17 cellular contexts compared by ENCODE assay signal in genomic region chr17:496761-497586, GRCh38. TPM values are rescaled to one million over a fixed set of nuclear protein-coding genes. Genes with fewer than 3 reads are reported as not detected.
DNase-seq lines count a peak whose midpoint lies in the region; ATAC-seq, FAIRE-seq and TF ChIP-seq lines count a peak whose summit lies in the region.
"Had no signal": no experiment of that assay in that cellular context is flagged by ENCODE, and none has a peak within 500 bp of the region (broad histone marks: within the 10 kb centered on the region; RNA-seq: fewer than 3 reads in every experiment).

No MANE protein-coding gene starts in this region.

- H3K4me3 ChIP-seq in GM23248 (peak overlapping the region; percentile 38; the same call in 1 of the 2 replicates), astrocyte (ENCODE audit: insufficient read depth, low read depth, low read length) (no peak overlapping the region), smooth muscle cell (no peak overlapping the region)

- no peaks in the 10 kb centered on the region for H3F3A ChIP-seq in GM23248 (ENCODE audit: insufficient read depth)
- no peaks in the 10 kb centered on the region for H3F3A ChIP-seq in smooth muscle cell (ENCODE audit: low read depth)

- H3K79me2 ChIP-seq in GM23248 (ENCODE audit: insufficient read depth) (no peaks in the 10 kb centered on the region), astrocyte (ENCODE audit: insufficient read depth, low read length) (no peaks in the 10 kb centered on the region), smooth muscle cell (ENCODE audit: low read depth) (no peaks in the 10 kb centered on the region)

- H4K20me1 ChIP-seq in GM23248 (ENCODE audit: insufficient read depth): no peaks in the 10 kb centered on the region
- no peaks in the 10 kb centered on the region for H4K20me1 ChIP-seq in astrocyte (ENCODE audit: insufficient read depth, low read length)
- H4K20me1 ChIP-seq in smooth muscle cell (ENCODE audit: low read depth): no peaks in the 10 kb centered on the region

- H2AFZ ChIP-seq in GM23248 (no peak overlapping the region), astrocyte (ENCODE audit: low read depth, low read length) (no peak overlapping the region), smooth muscle cell (ENCODE audit: low read depth) (no peak overlapping the region)

- H3K4me1 ChIP-seq in GM23248 (ENCODE audit: insufficient read depth) (peaks cover 8% of the 10 kb centered on the region), astrocyte (ENCODE audit: insufficient read depth, low read length) (peaks cover 8% of the 10 kb centered on the region), smooth muscle cell (ENCODE audit: low read depth) (peaks cover 6% of the 10 kb centered on the region)

- H3K36me3 ChIP-seq in GM23248 (ENCODE audit: low read depth): no peaks in the 10 kb centered on the region
- no peaks in the 10 kb centered on the region for H3K36me3 ChIP-seq in astrocyte (ENCODE audit: insufficient read depth, low read length)
- H3K36me3 ChIP-seq in smooth muscle cell (ENCODE audit: low read depth): no peaks in the 10 kb centered on the region
- H3K36me3 ChIP-seq: brain microvascular endothelial cell had no signal

- no peak for FAIRE-seq in astrocyte (lab: Jason Lieb, UNC)
- FAIRE-seq: frontal cortex, islet of Langerhans had no signal

- no peak overlapping the region for H3K9ac ChIP-seq in GM23248
- peak overlapping the region; percentile 31 for H3K9ac ChIP-seq in astrocyte (ENCODE audit: low read length)
- H3K9ac ChIP-seq in smooth muscle cell (ENCODE audit: low read depth): peak overlapping the region; percentile 56

- DNase-seq in activated T-cell treated with anti-CD3 and anti-CD28 coated beads, Interleukin-2, amount 50 U/mL, for 72 hours: peak in 1 of 2 donors; percentile 15
- no peak for DNase-seq in activated T-cell treated with anti-CD3 and anti-CD28 coated beads, Interleukin-2, amount 50 U/mL, for 1 hour
- DNase-seq in GM23248 (peak; percentile 70), astrocyte (ENCODE audit: low read depth) (peak; percentile 60), smooth muscle cell (lab: John Stamatoyannopoulos, UW; ENCODE audit: unreplicated experiment) (no peak), NOMO-1 treated with dmso at 0.1 percent for 144 hours (lab: John Stamatoyannopoulos, UW; ENCODE audit: unreplicated experiment) (no peak), NCI-H128 (lab: John Stamatoyannopoulos, UW; ENCODE audit: unreplicated experiment) (no peak), AG08395 (ENCODE audit: low spot score) (no peak)
- DNase-seq: brain microvascular endothelial cell; effector memory CD8-positive, alpha-beta T cell; NCI-H1417 treated with DMSO at 0.1 percent for 48 hours; RPMI8226; T-helper 9 cell had no signal

- H3K9me2 ChIP-seq in GM23248 (ENCODE audit: insufficient read depth): no peaks in the 10 kb centered on the region

- no peaks in the 10 kb centered on the region for H3K36me3 Mint-ChIP-seq in activated T-cell treated with anti-CD3 and anti-CD28 coated beads, Interleukin-2, amount 50 U/mL, for 72 hours (ENCODE audit: insufficient read depth in 2 of 2)
- peaks cover 2% of the 10 kb centered on the region for H3K36me3 Mint-ChIP-seq in astrocyte (ENCODE audit: low read depth, unreplicated experiment)
- H3K36me3 Mint-ChIP-seq: stimulated activated memory B cell treated with anti-CD40 and anti-IgM and Interleukin-4, amounts not matched to agents 10 μg/mL and 1 μg/mL and 100 μg/mL, for 72 hours had no signal

- no peaks in the 10 kb centered on the region for H3K9me3 Mint-ChIP-seq in activated T-cell treated with anti-CD3 and anti-CD28 coated beads, Interleukin-2, amount 50 U/mL, for 72 hours
- H3K9me3 Mint-ChIP-seq in astrocyte (ENCODE audit: unreplicated experiment): no peaks in the 10 kb centered on the region
- H3K9me3 Mint-ChIP-seq: effector memory CD8-positive, alpha-beta T cell; stimulated activated memory B cell treated with anti-CD40 and anti-IgM and Interleukin-4, amounts not matched to agents 10 μg/mL and 1 μg/mL and 100 μg/mL, for 72 hours had no signal

- TF ChIP-seq CTCF in astrocyte (IDR thresholded peaks at IDR 0.05; ENCODE audit: insufficient read depth, low read depth, low read length) (no peak), smooth muscle cell (IDR thresholded peaks at IDR 0.05; ENCODE audit: borderline replicate concordance, insufficient read depth, poor library complexity, severe bottlenecking) (no peak)

- H3K4me1 Mint-ChIP-seq in activated T-cell treated with anti-CD3 and anti-CD28 coated beads, Interleukin-2, amount 50 U/mL, for 72 hours (ENCODE audit: low read depth): peaks cover 49% of the 10 kb centered on the region
- H3K4me1 Mint-ChIP-seq in astrocyte (ENCODE audit: low read depth, unreplicated experiment): peaks cover 4% of the 10 kb centered on the region

- H3K27me3 Mint-ChIP-seq in activated T-cell treated with anti-CD3 and anti-CD28 coated beads, Interleukin-2, amount 50 U/mL, for 72 hours (ENCODE audit: low read depth): peaks cover 4% of the 10 kb centered on the region
- peaks cover 15% of the 10 kb centered on the region for H3K27me3 Mint-ChIP-seq in astrocyte (ENCODE audit: low read depth, unreplicated experiment)

- peak overlapping the region; percentile 40 for H3K4me2 ChIP-seq in GM23248 (ENCODE audit: unreplicated experiment)
- H3K4me2 ChIP-seq in astrocyte (ENCODE audit: low read length): peak overlapping the region; percentile 65
- peak overlapping the region; percentile 57 for H3K4me2 ChIP-seq in smooth muscle cell

- no peaks in the 10 kb centered on the region for H3K9me3 ChIP-seq in GM23248 (ENCODE audit: low read depth)
- H3K9me3 ChIP-seq in astrocyte (ENCODE audit: insufficient read depth, low read depth, low read length): no peaks in the 10 kb centered on the region
- no peaks in the 10 kb centered on the region for H3K9me3 ChIP-seq in smooth muscle cell (replicated peaks; ENCODE audit: low read depth)

- peak overlapping the region; percentile 48 to 64 for H3K4me3 Mint-ChIP-seq in activated T-cell treated with anti-CD3 and anti-CD28 coated beads, Interleukin-2, amount 50 U/mL, for 72 hours
- no peak overlapping the region for H3K4me3 Mint-ChIP-seq in astrocyte (ENCODE audit: unreplicated experiment)
- H3K4me3 Mint-ChIP-seq: B cell; effector memory CD8-positive, alpha-beta T cell; stimulated activated memory B cell treated with anti-CD40 and anti-IgM and Interleukin-4, amounts not matched to agents 10 μg/mL and 1 μg/mL and 100 μg/mL, for 72 hours had no signal

- in situ Hi-C loops in GM23248 (cut with MboI): no loop called here

- WGBS in GM23248 (ENCODE audit: low coverage in 1 of 2, low lambda C conversion rate in 2 of 2, missing lambda C conversion rate in 2 of 2), 2 experiments: 61 to 62% methylated on average over 18 of the region's 18 CpGs
- WGBS in smooth muscle cell (ENCODE audit: low lambda C conversion rate): 54% methylated on average over 18 of the region's 18 CpGs

- H3K27ac Mint-ChIP-seq in activated T-cell treated with anti-CD3 and anti-CD28 coated beads, Interleukin-2, amount 50 U/mL, for 72 hours: peak overlapping the region; percentile 80
- H3K27ac Mint-ChIP-seq in astrocyte (ENCODE audit: unreplicated experiment): no peak overlapping the region
- H3K27ac Mint-ChIP-seq: B cell; effector memory CD8-positive, alpha-beta T cell; stimulated activated memory B cell treated with anti-CD40 and anti-IgM and Interleukin-4, amounts not matched to agents 10 μg/mL and 1 μg/mL and 100 μg/mL, for 72 hours had no signal

- peak; percentile 45 to 59 for ATAC-seq in activated T-cell treated with anti-CD3 and anti-CD28 coated beads, Interleukin-2, amount 50 U/mL, for 72 hours (replicated peaks in 1 of 2)
- ATAC-seq: effector memory CD8-positive, alpha-beta T cell; stimulated activated memory B cell treated with anti-CD40 and anti-IgM and Interleukin-4, amounts not matched to agents 10 μg/mL and 1 μg/mL and 100 μg/mL, for 72 hours had no signal

- no peaks in the 10 kb centered on the region for H3K27me3 ChIP-seq in GM23248 (replicated peaks; ENCODE audit: insufficient read depth)
- H3K27me3 ChIP-seq in astrocyte (ENCODE audit: insufficient read depth, low read length): no peaks in the 10 kb centered on the region
- peaks cover 3% of the 10 kb centered on the region for H3K27me3 ChIP-seq in smooth muscle cell (ENCODE audit: low read depth)
- H3K27me3 ChIP-seq: brain microvascular endothelial cell had no signal

- H3K27ac ChIP-seq in GM23248: no peak overlapping the region
- H3K27ac ChIP-seq in astrocyte (ENCODE audit: low read depth, low read length): no peak overlapping the region
- H3K27ac ChIP-seq in smooth muscle cell (ENCODE audit: low read depth): peak overlapping the region; percentile 86
- H3K27ac ChIP-seq: brain microvascular endothelial cell had no signal

RNA-seq across cellular contexts. Expression of gene RFLNB, which starts 51.2 kb away (rescaled TPM):
- 100 to 1,000 TPM in 1 of 2 donors, 10 to 100 TPM in 1; 89.1 to 103 TPM for total RNA-seq in activated T-cell treated with anti-CD3 and anti-CD28 coated beads, Interleukin-2, amount 50 U/mL, for 72 hours
- 73.1 and 78.9 TPM in 2 replicates for total RNA-seq in GM23248 (2014; rRNA removed; shearing (Covaris generic))
- polyA plus RNA-seq in GM23248 (2016; fragmentation: Nextera tagmentation; extraction: Ambion mirVana): 45.7 and 47.6 TPM in 2 replicates
- total RNA-seq in astrocyte: 15.3 and 16.8 TPM in 2 replicates
- total RNA-seq in smooth muscle cell: 28.1 and 37.7 TPM in 2 replicates
- polyA plus RNA-seq in smooth muscle cell: 33.4 and 36.6 TPM in 2 replicates

Comparison
In these comparisons a context has a peak if more than half of its experiments do, and no peak if none do; other contexts are left out.
1. DNase-seq: peak in GM23248 (single experiment) and astrocyte (single experiment); none in activated T-cell treated with anti-CD3 and anti-CD28 coated beads, Interleukin-2, amount 50 U/mL, for 1 hour (single experiment), smooth muscle cell (single experiment), NOMO-1 treated with dmso at 0.1 percent for 144 hours (single experiment), NCI-H128 (single experiment) and AG08395 (single experiment).
2. Peak in every context shown above with its lines, with median percentiles within 50 percentile points of each other: H3K4me2 ChIP-seq.